Comparison of ENCODE assay signal across 1 cellular context in the genomic region with DNA sequence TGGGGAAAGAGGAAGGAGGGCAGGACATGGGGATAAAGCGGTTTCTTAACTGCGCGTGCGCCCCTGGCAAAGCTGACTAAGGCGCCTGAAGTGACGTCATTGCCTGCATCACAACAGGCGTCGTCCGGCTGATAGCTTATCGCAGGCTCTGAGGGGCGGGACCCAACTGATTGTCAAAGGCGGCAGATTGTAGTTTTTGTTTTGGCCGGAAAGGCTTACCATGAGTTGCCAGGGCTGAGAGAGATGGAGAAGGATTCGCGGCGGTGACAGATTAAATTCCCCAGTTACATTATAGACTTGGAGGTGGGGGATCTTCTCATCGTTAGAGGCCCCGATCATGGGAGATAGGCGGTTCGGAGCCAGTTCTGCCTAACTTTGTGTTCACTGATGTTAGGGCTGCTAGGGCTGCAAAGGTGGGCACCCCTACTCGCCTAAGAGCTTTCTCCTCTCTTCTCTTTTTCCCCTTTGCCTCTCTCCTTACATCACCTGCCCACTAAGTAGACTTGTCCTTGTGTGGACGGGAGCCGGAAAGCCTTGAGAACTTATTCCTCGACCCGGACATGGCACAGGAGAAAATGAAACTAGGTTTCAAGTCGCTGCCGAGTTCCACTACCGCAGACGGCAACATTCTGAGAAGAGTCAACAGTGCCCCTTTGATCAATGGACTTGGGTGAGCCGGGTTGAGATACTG.
A peak's percentile ranks its signal among the peaks of the same experiment; 100 is the strongest.
TF ChIP-seq lines count a peak whose summit lies in the region.

No MANE protein-coding gene starts in this region.

TF ChIP-seq in K562, 482 proteins besides CTCF, POLR2A, EP300 and RAD21 (continued from another document and continues in another):
- TF ChIP-seq, protein P1, sequence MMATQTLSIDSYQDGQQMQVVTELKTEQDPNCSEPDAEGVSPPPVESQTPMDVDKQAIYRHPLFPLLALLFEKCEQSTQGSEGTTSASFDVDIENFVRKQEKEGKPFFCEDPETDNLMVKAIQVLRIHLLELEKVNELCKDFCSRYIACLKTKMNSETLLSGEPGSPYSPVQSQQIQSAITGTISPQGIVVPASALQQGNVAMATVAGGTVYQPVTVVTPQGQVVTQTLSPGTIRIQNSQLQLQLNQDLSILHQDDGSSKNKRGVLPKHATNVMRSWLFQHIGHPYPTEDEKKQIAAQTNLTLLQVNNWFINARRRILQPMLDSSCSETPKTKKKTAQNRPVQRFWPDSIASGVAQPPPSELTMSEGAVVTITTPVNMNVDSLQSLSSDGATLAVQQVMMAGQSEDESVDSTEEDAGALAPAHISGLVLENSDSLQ (IDR thresholded peaks at IDR 0.05) = peak; percentile 42
- TF ChIP-seq, protein P2, sequence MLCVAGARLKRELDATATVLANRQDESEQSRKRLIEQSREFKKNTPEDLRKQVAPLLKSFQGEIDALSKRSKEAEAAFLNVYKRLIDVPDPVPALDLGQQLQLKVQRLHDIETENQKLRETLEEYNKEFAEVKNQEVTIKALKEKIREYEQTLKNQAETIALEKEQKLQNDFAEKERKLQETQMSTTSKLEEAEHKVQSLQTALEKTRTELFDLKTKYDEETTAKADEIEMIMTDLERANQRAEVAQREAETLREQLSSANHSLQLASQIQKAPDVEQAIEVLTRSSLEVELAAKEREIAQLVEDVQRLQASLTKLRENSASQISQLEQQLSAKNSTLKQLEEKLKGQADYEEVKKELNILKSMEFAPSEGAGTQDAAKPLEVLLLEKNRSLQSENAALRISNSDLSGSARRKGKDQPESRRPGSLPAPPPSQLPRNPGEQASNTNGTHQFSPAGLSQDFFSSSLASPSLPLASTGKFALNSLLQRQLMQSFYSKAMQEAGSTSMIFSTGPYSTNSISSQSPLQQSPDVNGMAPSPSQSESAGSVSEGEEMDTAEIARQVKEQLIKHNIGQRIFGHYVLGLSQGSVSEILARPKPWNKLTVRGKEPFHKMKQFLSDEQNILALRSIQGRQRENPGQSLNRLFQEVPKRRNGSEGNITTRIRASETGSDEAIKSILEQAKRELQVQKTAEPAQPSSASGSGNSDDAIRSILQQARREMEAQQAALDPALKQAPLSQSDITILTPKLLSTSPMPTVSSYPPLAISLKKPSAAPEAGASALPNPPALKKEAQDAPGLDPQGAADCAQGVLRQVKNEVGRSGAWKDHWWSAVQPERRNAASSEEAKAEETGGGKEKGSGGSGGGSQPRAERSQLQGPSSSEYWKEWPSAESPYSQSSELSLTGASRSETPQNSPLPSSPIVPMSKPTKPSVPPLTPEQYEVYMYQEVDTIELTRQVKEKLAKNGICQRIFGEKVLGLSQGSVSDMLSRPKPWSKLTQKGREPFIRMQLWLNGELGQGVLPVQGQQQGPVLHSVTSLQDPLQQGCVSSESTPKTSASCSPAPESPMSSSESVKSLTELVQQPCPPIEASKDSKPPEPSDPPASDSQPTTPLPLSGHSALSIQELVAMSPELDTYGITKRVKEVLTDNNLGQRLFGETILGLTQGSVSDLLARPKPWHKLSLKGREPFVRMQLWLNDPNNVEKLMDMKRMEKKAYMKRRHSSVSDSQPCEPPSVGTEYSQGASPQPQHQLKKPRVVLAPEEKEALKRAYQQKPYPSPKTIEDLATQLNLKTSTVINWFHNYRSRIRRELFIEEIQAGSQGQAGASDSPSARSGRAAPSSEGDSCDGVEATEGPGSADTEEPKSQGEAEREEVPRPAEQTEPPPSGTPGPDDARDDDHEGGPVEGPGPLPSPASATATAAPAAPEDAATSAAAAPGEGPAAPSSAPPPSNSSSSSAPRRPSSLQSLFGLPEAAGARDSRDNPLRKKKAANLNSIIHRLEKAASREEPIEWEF (CRISPR knock-in tag; IDR thresholded peaks at IDR 0.05) = 0 out of 2 replicates have a peak, but pooled peaks have one; percentile 36
- TF ChIP-seq, protein P3, sequence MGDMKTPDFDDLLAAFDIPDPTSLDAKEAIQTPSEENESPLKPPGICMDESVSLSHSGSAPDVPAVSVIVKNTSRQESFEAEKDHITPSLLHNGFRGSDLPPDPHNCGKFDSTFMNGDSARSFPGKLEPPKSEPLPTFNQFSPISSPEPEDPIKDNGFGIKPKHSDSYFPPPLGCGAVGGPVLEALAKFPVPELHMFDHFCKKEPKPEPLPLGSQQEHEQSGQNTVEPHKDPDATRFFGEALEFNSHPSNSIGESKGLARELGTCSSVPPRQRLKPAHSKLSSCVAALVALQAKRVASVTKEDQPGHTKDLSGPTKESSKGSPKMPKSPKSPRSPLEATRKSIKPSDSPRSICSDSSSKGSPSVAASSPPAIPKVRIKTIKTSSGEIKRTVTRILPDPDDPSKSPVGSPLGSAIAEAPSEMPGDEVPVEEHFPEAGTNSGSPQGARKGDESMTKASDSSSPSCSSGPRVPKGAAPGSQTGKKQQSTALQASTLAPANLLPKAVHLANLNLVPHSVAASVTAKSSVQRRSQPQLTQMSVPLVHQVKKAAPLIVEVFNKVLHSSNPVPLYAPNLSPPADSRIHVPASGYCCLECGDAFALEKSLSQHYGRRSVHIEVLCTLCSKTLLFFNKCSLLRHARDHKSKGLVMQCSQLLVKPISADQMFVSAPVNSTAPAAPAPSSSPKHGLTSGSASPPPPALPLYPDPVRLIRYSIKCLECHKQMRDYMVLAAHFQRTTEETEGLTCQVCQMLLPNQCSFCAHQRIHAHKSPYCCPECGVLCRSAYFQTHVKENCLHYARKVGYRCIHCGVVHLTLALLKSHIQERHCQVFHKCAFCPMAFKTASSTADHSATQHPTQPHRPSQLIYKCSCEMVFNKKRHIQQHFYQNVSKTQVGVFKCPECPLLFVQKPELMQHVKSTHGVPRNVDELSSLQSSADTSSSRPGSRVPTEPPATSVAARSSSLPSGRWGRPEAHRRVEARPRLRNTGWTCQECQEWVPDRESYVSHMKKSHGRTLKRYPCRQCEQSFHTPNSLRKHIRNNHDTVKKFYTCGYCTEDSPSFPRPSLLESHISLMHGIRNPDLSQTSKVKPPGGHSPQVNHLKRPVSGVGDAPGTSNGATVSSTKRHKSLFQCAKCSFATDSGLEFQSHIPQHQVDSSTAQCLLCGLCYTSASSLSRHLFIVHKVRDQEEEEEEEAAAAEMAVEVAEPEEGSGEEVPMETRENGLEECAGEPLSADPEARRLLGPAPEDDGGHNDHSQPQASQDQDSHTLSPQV (IDR thresholded peaks at IDR 0.05) = peak; percentile 25; the same call in 1 of the 2 replicates
- TF ChIP-seq ZNF133 (CRISPR knock-in tag; IDR thresholded peaks at IDR 0.05) (no peak), PTBP1 (IDR thresholded peaks at IDR 0.05; ENCODE audit: low read depth, low read length) (no peak), PRPF4 (IDR thresholded peaks at IDR 0.05; ENCODE audit: insufficient read depth, low read depth, low read length, poor library complexity, severe bottlenecking) (no peak), MCM5 (IDR thresholded peaks at IDR 0.05; ENCODE audit: low read depth) (no peak), RCOR1 (IDR thresholded peaks at IDR 0.05; ENCODE audit: borderline replicate concordance in 1 of 2, low read depth in 2 of 2, low read length in 2 of 2) (peak in 1 of 2 experiments; percentile 45; a peak in 2 of 4 replicates), NEUROD1 (IDR thresholded peaks at IDR 0.05; ENCODE audit: borderline replicate concordance, low read depth, low read length, partially characterized antibody) (no peak), ZNF146 (CRISPR knock-in tag; IDR thresholded peaks at IDR 0.05; ENCODE audit: unreplicated experiment) (no peak), POLR2AphosphoS5 (IDR thresholded peaks at IDR 0.05; ENCODE audit: control insufficient read depth, insufficient read depth, low read depth, low read length) (peak; percentile 42; the same call in 1 of the 2 replicates), HDAC8 (tag; IDR thresholded peaks at IDR 0.05) (no peak)
- TF ChIP-seq, protein P4, sequence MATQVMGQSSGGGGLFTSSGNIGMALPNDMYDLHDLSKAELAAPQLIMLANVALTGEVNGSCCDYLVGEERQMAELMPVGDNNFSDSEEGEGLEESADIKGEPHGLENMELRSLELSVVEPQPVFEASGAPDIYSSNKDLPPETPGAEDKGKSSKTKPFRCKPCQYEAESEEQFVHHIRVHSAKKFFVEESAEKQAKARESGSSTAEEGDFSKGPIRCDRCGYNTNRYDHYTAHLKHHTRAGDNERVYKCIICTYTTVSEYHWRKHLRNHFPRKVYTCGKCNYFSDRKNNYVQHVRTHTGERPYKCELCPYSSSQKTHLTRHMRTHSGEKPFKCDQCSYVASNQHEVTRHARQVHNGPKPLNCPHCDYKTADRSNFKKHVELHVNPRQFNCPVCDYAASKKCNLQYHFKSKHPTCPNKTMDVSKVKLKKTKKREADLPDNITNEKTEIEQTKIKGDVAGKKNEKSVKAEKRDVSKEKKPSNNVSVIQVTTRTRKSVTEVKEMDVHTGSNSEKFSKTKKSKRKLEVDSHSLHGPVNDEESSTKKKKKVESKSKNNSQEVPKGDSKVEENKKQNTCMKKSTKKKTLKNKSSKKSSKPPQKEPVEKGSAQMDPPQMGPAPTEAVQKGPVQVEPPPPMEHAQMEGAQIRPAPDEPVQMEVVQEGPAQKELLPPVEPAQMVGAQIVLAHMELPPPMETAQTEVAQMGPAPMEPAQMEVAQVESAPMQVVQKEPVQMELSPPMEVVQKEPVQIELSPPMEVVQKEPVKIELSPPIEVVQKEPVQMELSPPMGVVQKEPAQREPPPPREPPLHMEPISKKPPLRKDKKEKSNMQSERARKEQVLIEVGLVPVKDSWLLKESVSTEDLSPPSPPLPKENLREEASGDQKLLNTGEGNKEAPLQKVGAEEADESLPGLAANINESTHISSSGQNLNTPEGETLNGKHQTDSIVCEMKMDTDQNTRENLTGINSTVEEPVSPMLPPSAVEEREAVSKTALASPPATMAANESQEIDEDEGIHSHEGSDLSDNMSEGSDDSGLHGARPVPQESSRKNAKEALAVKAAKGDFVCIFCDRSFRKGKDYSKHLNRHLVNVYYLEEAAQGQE (CRISPR knock-in tag; IDR thresholded peaks at IDR 0.05; ENCODE audit: low read depth) = no peak
- TF ChIP-seq, protein P5, sequence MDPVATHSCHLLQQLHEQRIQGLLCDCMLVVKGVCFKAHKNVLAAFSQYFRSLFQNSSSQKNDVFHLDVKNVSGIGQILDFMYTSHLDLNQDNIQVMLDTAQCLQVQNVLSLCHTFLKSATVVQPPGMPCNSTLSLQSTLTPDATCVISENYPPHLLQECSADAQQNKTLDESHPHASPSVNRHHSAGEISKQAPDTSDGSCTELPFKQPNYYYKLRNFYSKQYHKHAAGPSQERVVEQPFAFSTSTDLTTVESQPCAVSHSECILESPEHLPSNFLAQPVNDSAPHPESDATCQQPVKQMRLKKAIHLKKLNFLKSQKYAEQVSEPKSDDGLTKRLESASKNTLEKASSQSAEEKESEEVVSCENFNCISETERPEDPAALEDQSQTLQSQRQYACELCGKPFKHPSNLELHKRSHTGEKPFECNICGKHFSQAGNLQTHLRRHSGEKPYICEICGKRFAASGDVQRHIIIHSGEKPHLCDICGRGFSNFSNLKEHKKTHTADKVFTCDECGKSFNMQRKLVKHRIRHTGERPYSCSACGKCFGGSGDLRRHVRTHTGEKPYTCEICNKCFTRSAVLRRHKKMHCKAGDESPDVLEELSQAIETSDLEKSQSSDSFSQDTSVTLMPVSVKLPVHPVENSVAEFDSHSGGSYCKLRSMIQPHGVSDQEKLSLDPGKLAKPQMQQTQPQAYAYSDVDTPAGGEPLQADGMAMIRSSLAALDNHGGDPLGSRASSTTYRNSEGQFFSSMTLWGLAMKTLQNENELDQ (CRISPR knock-in tag; IDR thresholded peaks at IDR 0.05; ENCODE audit: borderline replicate concordance) = no peak
- TF ChIP-seq, protein P6, sequence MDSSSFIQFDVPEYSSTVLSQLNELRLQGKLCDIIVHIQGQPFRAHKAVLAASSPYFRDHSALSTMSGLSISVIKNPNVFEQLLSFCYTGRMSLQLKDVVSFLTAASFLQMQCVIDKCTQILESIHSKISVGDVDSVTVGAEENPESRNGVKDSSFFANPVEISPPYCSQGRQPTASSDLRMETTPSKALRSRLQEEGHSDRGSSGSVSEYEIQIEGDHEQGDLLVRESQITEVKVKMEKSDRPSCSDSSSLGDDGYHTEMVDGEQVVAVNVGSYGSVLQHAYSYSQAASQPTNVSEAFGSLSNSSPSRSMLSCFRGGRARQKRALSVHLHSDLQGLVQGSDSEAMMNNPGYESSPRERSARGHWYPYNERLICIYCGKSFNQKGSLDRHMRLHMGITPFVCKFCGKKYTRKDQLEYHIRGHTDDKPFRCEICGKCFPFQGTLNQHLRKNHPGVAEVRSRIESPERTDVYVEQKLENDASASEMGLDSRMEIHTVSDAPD (CRISPR knock-in tag; IDR thresholded peaks at IDR 0.05) = no peak
- TF ChIP-seq, protein P7, sequence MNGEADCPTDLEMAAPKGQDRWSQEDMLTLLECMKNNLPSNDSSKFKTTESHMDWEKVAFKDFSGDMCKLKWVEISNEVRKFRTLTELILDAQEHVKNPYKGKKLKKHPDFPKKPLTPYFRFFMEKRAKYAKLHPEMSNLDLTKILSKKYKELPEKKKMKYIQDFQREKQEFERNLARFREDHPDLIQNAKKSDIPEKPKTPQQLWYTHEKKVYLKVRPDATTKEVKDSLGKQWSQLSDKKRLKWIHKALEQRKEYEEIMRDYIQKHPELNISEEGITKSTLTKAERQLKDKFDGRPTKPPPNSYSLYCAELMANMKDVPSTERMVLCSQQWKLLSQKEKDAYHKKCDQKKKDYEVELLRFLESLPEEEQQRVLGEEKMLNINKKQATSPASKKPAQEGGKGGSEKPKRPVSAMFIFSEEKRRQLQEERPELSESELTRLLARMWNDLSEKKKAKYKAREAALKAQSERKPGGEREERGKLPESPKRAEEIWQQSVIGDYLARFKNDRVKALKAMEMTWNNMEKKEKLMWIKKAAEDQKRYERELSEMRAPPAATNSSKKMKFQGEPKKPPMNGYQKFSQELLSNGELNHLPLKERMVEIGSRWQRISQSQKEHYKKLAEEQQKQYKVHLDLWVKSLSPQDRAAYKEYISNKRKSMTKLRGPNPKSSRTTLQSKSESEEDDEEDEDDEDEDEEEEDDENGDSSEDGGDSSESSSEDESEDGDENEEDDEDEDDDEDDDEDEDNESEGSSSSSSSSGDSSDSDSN (IDR thresholded peaks at IDR 0.05; ENCODE audit: borderline replicate concordance in 1 of 2, low read depth in 2 of 2, low read length in 2 of 2) = no peak
- TF ChIP-seq, protein P8, sequence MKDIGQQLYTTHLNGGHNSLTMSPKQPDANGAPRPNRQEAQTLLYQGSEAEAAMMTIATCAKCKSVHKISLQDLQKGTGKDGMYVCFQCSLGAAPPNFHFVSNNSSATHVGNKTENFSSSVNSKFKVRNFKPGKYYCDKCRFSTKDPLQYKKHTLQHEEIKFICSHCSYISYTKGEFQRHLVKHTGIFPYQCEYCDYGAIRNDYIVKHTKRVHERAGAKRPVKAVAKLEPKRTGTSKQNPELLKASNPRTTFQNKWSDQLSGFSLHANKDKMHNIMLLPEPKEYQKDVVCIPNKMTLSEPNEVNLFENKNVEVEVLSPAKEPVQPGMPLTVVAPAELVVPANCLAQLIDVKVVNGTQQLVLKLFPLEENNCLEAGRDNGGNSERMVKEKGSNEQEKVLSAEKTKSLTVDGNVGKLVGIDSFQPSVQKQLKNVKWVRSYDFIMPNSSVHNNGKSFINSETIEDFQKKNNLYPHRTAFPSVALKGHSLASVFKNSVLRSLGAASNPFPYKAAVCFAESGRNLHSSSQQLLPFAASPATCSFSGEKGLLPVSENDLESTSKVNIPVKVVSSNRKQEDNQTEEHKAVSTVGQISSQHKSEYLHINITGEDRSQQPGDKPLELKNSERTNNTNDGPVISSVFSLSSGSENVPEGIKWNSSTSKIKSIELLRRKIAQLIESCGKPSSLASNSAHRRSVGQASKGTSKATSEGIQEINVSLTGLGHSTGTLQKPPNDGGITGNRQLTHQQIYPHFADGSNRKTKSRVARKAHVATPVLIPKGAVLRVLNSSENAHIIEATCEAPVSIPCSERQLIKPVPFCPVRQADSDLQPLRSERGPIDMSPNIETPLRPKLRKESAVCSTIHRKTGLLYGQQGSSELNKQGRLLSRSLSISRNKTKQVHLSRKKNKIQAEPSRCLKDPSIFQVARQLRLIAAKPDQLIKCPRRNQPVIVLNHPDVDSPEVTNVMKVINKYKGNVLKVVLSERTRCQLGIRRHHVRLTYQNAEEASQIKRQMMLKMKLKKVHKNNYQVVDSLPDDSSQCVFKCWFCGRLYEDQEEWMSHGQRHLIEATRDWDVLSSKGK (CRISPR knock-in tag; IDR thresholded peaks at IDR 0.05) = no peak
